1 cellular context compared by ENCODE assay signal in the genomic region with DNA sequence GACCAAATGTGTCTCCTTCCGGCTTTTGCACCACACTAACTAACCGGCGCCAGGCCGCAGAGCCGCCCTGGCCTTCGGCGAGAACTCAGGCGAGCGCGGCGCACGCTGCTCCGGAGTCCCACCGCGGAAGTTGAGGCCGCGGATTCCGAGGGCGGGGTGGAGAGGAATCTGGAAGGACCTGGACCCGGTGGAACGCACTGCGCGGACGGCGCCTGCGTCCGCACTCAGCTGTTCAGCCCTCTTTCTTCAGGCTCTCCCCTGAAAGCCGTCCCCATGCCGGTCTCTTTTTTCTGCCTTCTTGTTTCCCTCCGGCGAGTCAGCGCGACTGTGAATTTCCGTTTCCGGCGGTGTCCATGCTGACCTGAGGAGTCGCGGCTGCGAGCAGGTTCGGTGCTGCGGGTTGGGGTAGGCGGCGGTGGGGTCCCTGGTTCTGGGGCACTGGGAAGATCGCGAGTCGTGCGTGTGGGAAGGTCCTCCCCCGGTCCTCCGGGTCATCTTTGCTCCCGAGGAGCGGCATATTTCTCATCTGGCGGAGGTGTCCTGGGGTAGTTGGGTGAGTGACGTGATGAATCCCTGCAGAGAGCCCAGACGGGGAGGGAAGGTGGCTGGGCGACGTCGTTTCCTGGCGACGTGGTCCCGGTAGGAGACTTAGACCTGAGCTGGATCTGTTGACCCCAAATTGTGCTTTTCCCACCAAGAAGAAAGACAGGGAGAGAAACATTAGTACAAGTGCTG.
TF ChIP-seq lines count a peak whose summit lies in the region.

A gene with protein sequence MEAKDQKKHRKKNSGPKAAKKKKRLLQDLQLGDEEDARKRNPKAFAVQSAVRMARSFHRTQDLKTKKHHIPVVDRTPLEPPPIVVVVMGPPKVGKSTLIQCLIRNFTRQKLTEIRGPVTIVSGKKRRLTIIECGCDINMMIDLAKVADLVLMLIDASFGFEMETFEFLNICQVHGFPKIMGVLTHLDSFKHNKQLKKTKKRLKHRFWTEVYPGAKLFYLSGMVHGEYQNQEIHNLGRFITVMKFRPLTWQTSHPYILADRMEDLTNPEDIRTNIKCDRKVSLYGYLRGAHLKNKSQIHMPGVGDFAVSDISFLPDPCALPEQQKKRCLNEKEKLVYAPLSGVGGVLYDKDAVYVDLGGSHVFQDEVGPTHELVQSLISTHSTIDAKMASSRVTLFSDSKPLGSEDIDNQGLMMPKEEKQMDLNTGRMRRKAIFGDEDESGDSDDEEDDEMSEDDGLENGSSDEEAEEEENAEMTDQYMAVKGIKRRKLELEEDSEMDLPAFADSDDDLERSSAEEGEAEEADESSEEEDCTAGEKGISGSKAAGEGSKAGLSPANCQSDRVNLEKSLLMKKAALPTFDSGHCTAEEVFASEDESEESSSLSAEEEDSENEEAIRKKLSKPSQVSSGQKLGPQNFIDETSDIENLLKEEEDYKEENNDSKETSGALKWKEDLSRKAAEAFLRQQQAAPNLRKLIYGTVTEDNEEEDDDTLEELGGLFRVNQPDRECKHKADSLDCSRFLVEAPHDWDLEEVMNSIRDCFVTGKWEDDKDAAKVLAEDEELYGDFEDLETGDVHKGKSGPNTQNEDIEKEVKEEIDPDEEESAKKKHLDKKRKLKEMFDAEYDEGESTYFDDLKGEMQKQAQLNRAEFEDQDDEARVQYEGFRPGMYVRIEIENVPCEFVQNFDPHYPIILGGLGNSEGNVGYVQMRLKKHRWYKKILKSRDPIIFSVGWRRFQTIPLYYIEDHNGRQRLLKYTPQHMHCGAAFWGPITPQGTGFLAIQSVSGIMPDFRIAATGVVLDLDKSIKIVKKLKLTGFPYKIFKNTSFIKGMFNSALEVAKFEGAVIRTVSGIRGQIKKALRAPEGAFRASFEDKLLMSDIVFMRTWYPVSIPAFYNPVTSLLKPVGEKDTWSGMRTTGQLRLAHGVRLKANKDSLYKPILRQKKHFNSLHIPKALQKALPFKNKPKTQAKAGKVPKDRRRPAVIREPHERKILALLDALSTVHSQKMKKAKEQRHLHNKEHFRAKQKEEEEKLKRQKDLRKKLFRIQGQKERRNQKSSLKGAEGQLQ (plus strand): TSS at position 350 of the 735 bp plus-strand sequence. CDS start 1,600 bp downstream, outside the sequence.

TF ChIP-seq in HepG2, 621 proteins besides CTCF, POLR2A, EP300 and RAD21 (continued from another document and continues in another):
- TF ChIP-seq, protein P1, sequence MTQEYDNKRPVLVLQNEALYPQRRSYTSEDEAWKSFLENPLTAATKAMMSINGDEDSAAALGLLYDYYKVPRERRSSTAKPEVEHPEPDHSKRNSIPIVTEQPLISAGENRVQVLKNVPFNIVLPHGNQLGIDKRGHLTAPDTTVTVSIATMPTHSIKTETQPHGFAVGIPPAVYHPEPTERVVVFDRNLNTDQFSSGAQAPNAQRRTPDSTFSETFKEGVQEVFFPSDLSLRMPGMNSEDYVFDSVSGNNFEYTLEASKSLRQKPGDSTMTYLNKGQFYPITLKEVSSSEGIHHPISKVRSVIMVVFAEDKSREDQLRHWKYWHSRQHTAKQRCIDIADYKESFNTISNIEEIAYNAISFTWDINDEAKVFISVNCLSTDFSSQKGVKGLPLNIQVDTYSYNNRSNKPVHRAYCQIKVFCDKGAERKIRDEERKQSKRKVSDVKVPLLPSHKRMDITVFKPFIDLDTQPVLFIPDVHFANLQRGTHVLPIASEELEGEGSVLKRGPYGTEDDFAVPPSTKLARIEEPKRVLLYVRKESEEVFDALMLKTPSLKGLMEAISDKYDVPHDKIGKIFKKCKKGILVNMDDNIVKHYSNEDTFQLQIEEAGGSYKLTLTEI (CRISPR knock-in tag; conservative IDR thresholded peaks at IDR 0.05): no peak
- TF ChIP-seq SALL2 (CRISPR knock-in tag; IDR thresholded peaks at IDR 0.05) (peak; percentile 92; the same call in 1 of the 2 replicates), MATR3 (CRISPR knock-in tag; IDR thresholded peaks at IDR 0.05) (no peak), RNF2 (conservative IDR thresholded peaks at IDR 0.05; ENCODE audit: low read depth) (peak; percentile 88), PHF21A (CRISPR knock-in tag; IDR thresholded peaks at IDR 0.05) (peak; percentile 85; the same call in 1 of the 2 replicates), ZNF207 (IDR thresholded peaks at IDR 0.05; ENCODE audit: borderline replicate concordance) (no peak), NR3C1 (CRISPR knock-in tag; IDR thresholded peaks at IDR 0.05) (no peak), EZH2 (conservative IDR thresholded peaks at IDR 0.05; ENCODE audit: low read depth, low read length) (no peak), ZNF547 (CRISPR knock-in tag; IDR thresholded peaks at IDR 0.05) (peak; percentile 93; the same call in 1 of the 2 replicates), CC2D1A (CRISPR knock-in tag; IDR thresholded peaks at IDR 0.05) (no peak), NKX3-1 (CRISPR knock-in tag; IDR thresholded peaks at IDR 0.05) (peak; percentile 96), PRPF4 (IDR thresholded peaks at IDR 0.05; ENCODE audit: low read depth, low read length, poor library complexity, severe bottlenecking) (no peak), DNMT3B (CRISPR knock-in tag; conservative IDR thresholded peaks at IDR 0.05) (no peak), SIX4 (CRISPR knock-in tag; IDR thresholded peaks at IDR 0.05) (peak; percentile 68), PCBP2 (optimal IDR thresholded peaks at IDR 0.05; ENCODE audit: low read depth, low read length, poor library complexity, severe bottlenecking) (no peak), KLF9 (CRISPR knock-in tag; IDR thresholded peaks at IDR 0.05; ENCODE audit: low read depth) (peak; percentile 81; the same call in 1 of the 2 replicates), FOXA1 (IDR thresholded peaks at IDR 0.05) (no peak), FOXA1 (CRISPR knock-in tag; IDR thresholded peaks at IDR 0.05) (peak; percentile 45), SCMH1 (CRISPR knock-in tag; IDR thresholded peaks at IDR 0.05; ENCODE audit: borderline replicate concordance) (no peak), ATF1 (CRISPR knock-in tag; IDR thresholded peaks at IDR 0.05) (peak; percentile 88), LCORL (IDR thresholded peaks at IDR 0.05) (peak; percentile 72), LCORL (CRISPR knock-in tag; IDR thresholded peaks at IDR 0.05) (peak; percentile 88), KDM4B (CRISPR knock-in tag; IDR thresholded peaks at IDR 0.05) (peak; percentile 71; the same call in 1 of the 2 replicates), NRL (CRISPR knock-in tag; IDR thresholded peaks at IDR 0.05; ENCODE audit: borderline replicate concordance) (peak; percentile 85; the same call in 1 of the 2 replicates), TCF7L2 (IDR thresholded peaks at IDR 0.05; ENCODE audit: low read depth, low read length) (no peak), SOX13 (IDR thresholded peaks at IDR 0.05) (no peak), SOX13 (CRISPR knock-in tag; conservative IDR thresholded peaks at IDR 0.05 in 1 of 2, IDR thresholded peaks at IDR 0.05 in 1 of 2) (peak in 1 of 2 experiments; percentile 50; a peak in 2 of 4 replicates), RAD51 (IDR thresholded peaks at IDR 0.05; ENCODE audit: borderline replicate concordance) (no peak), BORCS8-MEF2B (CRISPR knock-in tag; IDR thresholded peaks at IDR 0.05) (peak; percentile 96), ATF7 (IDR thresholded peaks at IDR 0.05) (0 out of 2 replicates have a peak, but pooled peaks have one; percentile 14), ATF7 (CRISPR knock-in tag; IDR thresholded peaks at IDR 0.05) (peak; percentile 77; the same call in 1 of the 2 replicates), SATB2 (CRISPR knock-in tag; IDR thresholded peaks at IDR 0.05) (peak; percentile 81; the same call in 1 of the 2 replicates), KLF15 (CRISPR knock-in tag; IDR thresholded peaks at IDR 0.05; ENCODE audit: borderline replicate concordance) (no peak; the same call in 1 of the 2 replicates), SIN3B (IDR thresholded peaks at IDR 0.05; ENCODE audit: low read length) (peak; percentile 85), FIP1L1 (IDR thresholded peaks at IDR 0.05; ENCODE audit: borderline replicate concordance, insufficient read depth, low read depth, low read length) (peak; percentile 85; the same call in 1 of the 2 replicates)
- TF ChIP-seq, protein P2, sequence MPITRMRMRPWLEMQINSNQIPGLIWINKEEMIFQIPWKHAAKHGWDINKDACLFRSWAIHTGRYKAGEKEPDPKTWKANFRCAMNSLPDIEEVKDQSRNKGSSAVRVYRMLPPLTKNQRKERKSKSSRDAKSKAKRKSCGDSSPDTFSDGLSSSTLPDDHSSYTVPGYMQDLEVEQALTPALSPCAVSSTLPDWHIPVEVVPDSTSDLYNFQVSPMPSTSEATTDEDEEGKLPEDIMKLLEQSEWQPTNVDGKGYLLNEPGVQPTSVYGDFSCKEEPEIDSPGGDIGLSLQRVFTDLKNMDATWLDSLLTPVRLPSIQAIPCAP (CRISPR knock-in tag; IDR thresholded peaks at IDR 0.05; ENCODE audit: low read depth): no peak
- TF ChIP-seq, protein P3, sequence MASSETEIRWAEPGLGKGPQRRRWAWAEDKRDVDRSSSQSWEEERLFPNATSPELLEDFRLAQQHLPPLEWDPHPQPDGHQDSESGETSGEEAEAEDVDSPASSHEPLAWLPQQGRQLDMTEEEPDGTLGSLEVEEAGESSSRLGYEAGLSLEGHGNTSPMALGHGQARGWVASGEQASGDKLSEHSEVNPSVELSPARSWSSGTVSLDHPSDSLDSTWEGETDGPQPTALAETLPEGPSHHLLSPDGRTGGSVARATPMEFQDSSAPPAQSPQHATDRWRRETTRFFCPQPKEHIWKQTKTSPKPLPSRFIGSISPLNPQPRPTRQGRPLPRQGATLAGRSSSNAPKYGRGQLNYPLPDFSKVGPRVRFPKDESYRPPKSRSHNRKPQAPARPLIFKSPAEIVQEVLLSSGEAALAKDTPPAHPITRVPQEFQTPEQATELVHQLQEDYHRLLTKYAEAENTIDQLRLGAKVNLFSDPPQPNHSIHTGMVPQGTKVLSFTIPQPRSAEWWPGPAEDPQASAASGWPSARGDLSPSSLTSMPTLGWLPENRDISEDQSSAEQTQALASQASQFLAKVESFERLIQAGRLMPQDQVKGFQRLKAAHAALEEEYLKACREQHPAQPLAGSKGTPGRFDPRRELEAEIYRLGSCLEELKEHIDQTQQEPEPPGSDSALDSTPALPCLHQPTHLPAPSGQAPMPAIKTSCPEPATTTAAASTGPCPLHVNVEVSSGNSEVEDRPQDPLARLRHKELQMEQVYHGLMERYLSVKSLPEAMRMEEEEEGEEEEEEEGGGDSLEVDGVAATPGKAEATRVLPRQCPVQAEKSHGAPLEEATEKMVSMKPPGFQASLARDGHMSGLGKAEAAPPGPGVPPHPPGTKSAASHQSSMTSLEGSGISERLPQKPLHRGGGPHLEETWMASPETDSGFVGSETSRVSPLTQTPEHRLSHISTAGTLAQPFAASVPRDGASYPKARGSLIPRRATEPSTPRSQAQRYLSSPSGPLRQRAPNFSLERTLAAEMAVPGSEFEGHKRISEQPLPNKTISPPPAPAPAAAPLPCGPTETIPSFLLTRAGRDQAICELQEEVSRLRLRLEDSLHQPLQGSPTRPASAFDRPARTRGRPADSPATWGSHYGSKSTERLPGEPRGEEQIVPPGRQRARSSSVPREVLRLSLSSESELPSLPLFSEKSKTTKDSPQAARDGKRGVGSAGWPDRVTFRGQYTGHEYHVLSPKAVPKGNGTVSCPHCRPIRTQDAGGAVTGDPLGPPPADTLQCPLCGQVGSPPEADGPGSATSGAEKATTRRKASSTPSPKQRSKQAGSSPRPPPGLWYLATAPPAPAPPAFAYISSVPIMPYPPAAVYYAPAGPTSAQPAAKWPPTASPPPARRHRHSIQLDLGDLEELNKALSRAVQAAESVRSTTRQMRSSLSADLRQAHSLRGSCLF (CRISPR knock-in tag; IDR thresholded peaks at IDR 0.05; ENCODE audit: borderline replicate concordance): no peak
- TF ChIP-seq, protein P4, sequence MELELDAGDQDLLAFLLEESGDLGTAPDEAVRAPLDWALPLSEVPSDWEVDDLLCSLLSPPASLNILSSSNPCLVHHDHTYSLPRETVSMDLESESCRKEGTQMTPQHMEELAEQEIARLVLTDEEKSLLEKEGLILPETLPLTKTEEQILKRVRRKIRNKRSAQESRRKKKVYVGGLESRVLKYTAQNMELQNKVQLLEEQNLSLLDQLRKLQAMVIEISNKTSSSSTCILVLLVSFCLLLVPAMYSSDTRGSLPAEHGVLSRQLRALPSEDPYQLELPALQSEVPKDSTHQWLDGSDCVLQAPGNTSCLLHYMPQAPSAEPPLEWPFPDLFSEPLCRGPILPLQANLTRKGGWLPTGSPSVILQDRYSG (CRISPR knock-in tag; IDR thresholded peaks at IDR 0.05): peak; percentile 82
- TF ChIP-seq, protein P5, sequence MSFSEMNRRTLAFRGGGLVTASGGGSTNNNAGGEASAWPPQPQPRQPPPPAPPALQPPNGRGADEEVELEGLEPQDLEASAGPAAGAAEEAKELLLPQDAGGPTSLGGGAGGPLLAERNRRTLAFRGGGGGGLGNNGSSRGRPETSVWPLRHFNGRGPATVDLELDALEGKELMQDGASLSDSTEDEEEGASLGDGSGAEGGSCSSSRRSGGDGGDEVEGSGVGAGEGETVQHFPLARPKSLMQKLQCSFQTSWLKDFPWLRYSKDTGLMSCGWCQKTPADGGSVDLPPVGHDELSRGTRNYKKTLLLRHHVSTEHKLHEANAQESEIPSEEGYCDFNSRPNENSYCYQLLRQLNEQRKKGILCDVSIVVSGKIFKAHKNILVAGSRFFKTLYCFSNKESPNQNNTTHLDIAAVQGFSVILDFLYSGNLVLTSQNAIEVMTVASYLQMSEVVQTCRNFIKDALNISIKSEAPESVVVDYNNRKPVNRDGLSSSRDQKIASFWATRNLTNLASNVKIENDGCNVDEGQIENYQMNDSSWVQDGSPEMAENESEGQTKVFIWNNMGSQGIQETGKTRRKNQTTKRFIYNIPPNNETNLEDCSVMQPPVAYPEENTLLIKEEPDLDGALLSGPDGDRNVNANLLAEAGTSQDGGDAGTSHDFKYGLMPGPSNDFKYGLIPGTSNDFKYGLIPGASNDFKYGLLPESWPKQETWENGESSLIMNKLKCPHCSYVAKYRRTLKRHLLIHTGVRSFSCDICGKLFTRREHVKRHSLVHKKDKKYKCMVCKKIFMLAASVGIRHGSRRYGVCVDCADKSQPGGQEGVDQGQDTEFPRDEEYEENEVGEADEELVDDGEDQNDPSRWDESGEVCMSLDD (CRISPR knock-in tag; IDR thresholded peaks at IDR 0.05; ENCODE audit: borderline replicate concordance): 0 out of 2 replicates have a peak, but pooled peaks have one; percentile 51
- TF ChIP-seq, protein P6, sequence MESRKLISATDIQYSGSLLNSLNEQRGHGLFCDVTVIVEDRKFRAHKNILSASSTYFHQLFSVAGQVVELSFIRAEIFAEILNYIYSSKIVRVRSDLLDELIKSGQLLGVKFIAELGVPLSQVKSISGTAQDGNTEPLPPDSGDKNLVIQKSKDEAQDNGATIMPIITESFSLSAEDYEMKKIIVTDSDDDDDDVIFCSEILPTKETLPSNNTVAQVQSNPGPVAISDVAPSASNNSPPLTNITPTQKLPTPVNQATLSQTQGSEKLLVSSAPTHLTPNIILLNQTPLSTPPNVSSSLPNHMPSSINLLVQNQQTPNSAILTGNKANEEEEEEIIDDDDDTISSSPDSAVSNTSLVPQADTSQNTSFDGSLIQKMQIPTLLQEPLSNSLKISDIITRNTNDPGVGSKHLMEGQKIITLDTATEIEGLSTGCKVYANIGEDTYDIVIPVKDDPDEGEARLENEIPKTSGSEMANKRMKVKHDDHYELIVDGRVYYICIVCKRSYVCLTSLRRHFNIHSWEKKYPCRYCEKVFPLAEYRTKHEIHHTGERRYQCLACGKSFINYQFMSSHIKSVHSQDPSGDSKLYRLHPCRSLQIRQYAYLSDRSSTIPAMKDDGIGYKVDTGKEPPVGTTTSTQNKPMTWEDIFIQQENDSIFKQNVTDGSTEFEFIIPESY (CRISPR knock-in tag; IDR thresholded peaks at IDR 0.05): peak; percentile 62; the same call in 1 of the 2 replicates
